11 cellular contexts compared by ENCODE assay signal in genomic region chr17:28946239-28946638, GRCh38. TPM values are rescaled to one million over a fixed set of nuclear protein-coding genes. Genes with fewer than 3 reads are reported as not detected.
A peak's percentile ranks its signal among the peaks of the same experiment; 100 is the strongest.
DNase-seq lines count a peak whose midpoint lies in the region; ATAC-seq, FAIRE-seq and TF ChIP-seq lines count a peak whose summit lies in the region.
"Had no signal": no experiment of that assay in that cellular context is flagged by ENCODE, and none has a peak within 500 bp of the region (broad histone marks: within the 10 kb centered on the region; RNA-seq: fewer than 3 reads in every experiment).

No MANE protein-coding gene starts in this region.

- H2AFZ ChIP-seq in OCI-LY1 (ENCODE audit: low read length) (no peak overlapping the region), neural progenitor cell (replicated peaks) (no peak overlapping the region)

- H3K27ac ChIP-seq in CD4-positive, alpha-beta T cell (ENCODE audit: low read depth, low read length), result no peak overlapping the region
- H3K27ac ChIP-seq in OCI-LY1 (ENCODE audit: low read depth, low read length, poor library complexity, severe bottlenecking), result no peak overlapping the region
- peak overlapping the region; percentile 3 for H3K27ac ChIP-seq in neural progenitor cell
- H3K27ac ChIP-seq in small intestine (ENCODE audit: low read depth in 1 of 2, low read length in 1 of 2), result peak overlapping the region in 1 of 2 donors; percentile 46
- H3K27ac ChIP-seq: right lobe of liver had no signal

- no peaks in the 10 kb centered on the region for H3K9me3 ChIP-seq in CD4-positive, alpha-beta T cell (ENCODE audit: control insufficient read depth, low read length)
- H3K9me3 ChIP-seq in OCI-LY1 (ENCODE audit: low read length) (no peaks in the 10 kb centered on the region), neural progenitor cell (ENCODE audit: low read depth) (no peaks in the 10 kb centered on the region), small intestine (ENCODE audit: control insufficient read depth, low read depth) (no peaks in the 10 kb centered on the region)
- H3K9me3 ChIP-seq: right lobe of liver had no signal

- POLR2A ChIA-PET in CD4-positive, alpha-beta T cell (lab: Charles Lee), result interaction anchor here (1.1 to 10.3 kb wide), 2 partner anchors 9 to 19 kb away, joined by 5 to 150 read pairs; no protein-coding TSS in a partner anchor

- H3K4me2 ChIP-seq in OCI-LY1 (ENCODE audit: low read length) (peak overlapping the region; percentile 5; the same call in 1 of the 2 replicates), neural progenitor cell (peak overlapping the region; percentile 88)

- no peak for TF ChIP-seq CTCF in CD4-positive, alpha-beta T cell (IDR thresholded peaks at IDR 0.05)
- no peak for TF ChIP-seq CTCF in OCI-LY1 (IDR thresholded peaks at IDR 0.05; ENCODE audit: low read length)
- TF ChIP-seq CTCF in choroid plexus epithelial cell (conservative IDR thresholded peaks at IDR 0.05; ENCODE audit: low read depth, low read length), result no peak
- no peak for TF ChIP-seq CTCF in neural progenitor cell (IDR thresholded peaks at IDR 0.05)

- peaks cover 75% of the 10 kb centered on the region for H3K36me3 Mint-ChIP-seq in CD4-positive, alpha-beta T cell (ENCODE audit: low read depth)
- H3K36me3 Mint-ChIP-seq in neural progenitor cell, result peaks cover 17% of the 10 kb centered on the region

- H3K4me3 Mint-ChIP-seq in CD4-positive, alpha-beta T cell, result peak overlapping the region; percentile 96
- no peak overlapping the region for H3K4me3 Mint-ChIP-seq in neural progenitor cell

- peak overlapping the region; percentile 85 for H3K27ac Mint-ChIP-seq in CD4-positive, alpha-beta T cell
- H3K27ac Mint-ChIP-seq in neural progenitor cell, result no peak overlapping the region

- no peaks in the 10 kb centered on the region for H3K9me2 ChIP-seq in OCI-LY1 (ENCODE audit: low read depth, low read length)

- H3K79me2 ChIP-seq in OCI-LY1 (ENCODE audit: insufficient read depth, low read length) (peaks cover 93% of the 10 kb centered on the region), neural progenitor cell (ENCODE audit: low read depth) (peaks cover 100% of the 10 kb centered on the region)

- H3K4me3 ChIP-seq in OCI-LY1 (ENCODE audit: low read depth, low read length, poor library complexity, severe bottlenecking) (no peak overlapping the region), choroid plexus epithelial cell (ENCODE audit: low read depth, low read length) (no peak overlapping the region), neural progenitor cell (no peak overlapping the region), small intestine (ENCODE audit: low read depth in 1 of 2, low read length in 2 of 2) (no peak overlapping the region)
- H3K4me3 ChIP-seq: right lobe of liver had no signal

- no peak for DNase-seq in CD4-positive, alpha-beta T cell
- DNase-seq in choroid plexus epithelial cell (ENCODE audit: low read depth) (peak; percentile 62), neural progenitor cell (ENCODE audit: low spot score) (no peak), activated gamma-delta T cell (lab: John Stamatoyannopoulos, UW) (no peak), NCI-H2171 treated with DMSO at 0.1 percent for 48 hours (lab: John Stamatoyannopoulos, UW) (no peak), small intestine (no peak)
- DNase-seq: right lobe of liver had no signal

- H3K9me3 Mint-ChIP-seq in CD4-positive, alpha-beta T cell, result no peaks in the 10 kb centered on the region
- H3K9me3 Mint-ChIP-seq in neural progenitor cell, result no peaks in the 10 kb centered on the region

- H3K9ac ChIP-seq in OCI-LY1 (ENCODE audit: low read length), result no peak overlapping the region; the same call in 1 of the 2 replicates
- no peak overlapping the region for H3K9ac ChIP-seq in neural progenitor cell

- H3K36me3 ChIP-seq in OCI-LY1 (ENCODE audit: insufficient read depth, low read length) (peaks cover 51% of the 10 kb centered on the region), neural progenitor cell (no peaks in the 10 kb centered on the region), small intestine (ENCODE audit: control insufficient read depth in 2 of 2, insufficient read depth in 2 of 2, low read length in 2 of 2) (peaks cover 0 to 6% of the 10 kb centered on the region in 2 donors)

- H3K4me1 ChIP-seq in OCI-LY1 (ENCODE audit: insufficient read depth, low read length, severe bottlenecking) (peaks cover 46% of the 10 kb centered on the region), neural progenitor cell (peaks cover 28% of the 10 kb centered on the region), small intestine (ENCODE audit: control insufficient read depth in 2 of 2, insufficient read depth in 1 of 2, low read depth in 1 of 2, low read length in 1 of 2) (peaks cover 4 to 8% of the 10 kb centered on the region in 2 donors)

- H3K4me1 Mint-ChIP-seq in CD4-positive, alpha-beta T cell (ENCODE audit: low read depth), result peaks cover 66% of the 10 kb centered on the region
- peaks cover 36% of the 10 kb centered on the region for H3K4me1 Mint-ChIP-seq in neural progenitor cell

- H3K27me3 Mint-ChIP-seq in CD4-positive, alpha-beta T cell, result no peaks in the 10 kb centered on the region
- no peaks in the 10 kb centered on the region for H3K27me3 Mint-ChIP-seq in neural progenitor cell (ENCODE audit: insufficient read depth, low read depth)

- intact Hi-C loops in CD4-positive, alpha-beta T cell (cut with DNase I, micrococcal nuclease), result loop anchor here in 1 of 2 experiments (5.0 kb wide), 1 partner anchor 104 kb away; the partner anchor contains the start of gene FAM222B

- H4K20me1 ChIP-seq in OCI-LY1 (ENCODE audit: insufficient read depth, low read length) (peaks cover 4% of the 10 kb centered on the region; the same call in 1 of the 2 replicates), neural progenitor cell (ENCODE audit: low read depth) (peaks cover 74% of the 10 kb centered on the region)

- H3K27me3 ChIP-seq in CD4-positive, alpha-beta T cell (ENCODE audit: control insufficient read depth, insufficient read depth, low read length), result no peaks in the 10 kb centered on the region
- H3K27me3 ChIP-seq in OCI-LY1 (ENCODE audit: insufficient read depth, low read length) (no peaks in the 10 kb centered on the region), neural progenitor cell (no peaks in the 10 kb centered on the region), small intestine (ENCODE audit: control insufficient read depth in 2 of 2, insufficient read depth in 2 of 2, low read length in 2 of 2) (no peaks in the 10 kb centered on the region)
- H3K27me3 ChIP-seq: right lobe of liver had no signal

- CTCF ChIA-PET in CD4-positive, alpha-beta T cell (lab: Charles Lee), result interaction anchor here (0.6 to 1.9 kb wide), 4 partner anchors 17 to 219 kb away, joined by 3 to 4 read pairs (median 4); partner anchors contain the start of gene DHRS13

- no peaks in the 10 kb centered on the region for H3F3A ChIP-seq in OCI-LY1 (ENCODE audit: insufficient read depth, low read length)
- peaks cover 80% of the 10 kb centered on the region for H3F3A ChIP-seq in neural progenitor cell (ENCODE audit: low read depth)

- WGBS in small intestine, 3 donors, result 60 to 69% (median 62%) methylated on average over 4 of the region's 4 CpGs

- FAIRE-seq in small intestine (lab: Jason Lieb, UNC), result no peak
- FAIRE-seq: bronchial epithelial cell had no signal

- ATAC-seq in CD4-positive, alpha-beta T cell (ENCODE audit: poor library complexity), result no peak
- ATAC-seq in GM21529 (IDR thresholded peaks at IDR 0.05; ENCODE audit: unreplicated experiment), result no peak
- ATAC-seq: right lobe of liver had no signal

RNA-seq across cellular contexts. Expression of gene PHF12, which starts 5.1 kb away (rescaled TPM):
- 100 to 1,000 TPM; 232 to 247 TPM for total RNA-seq in CD4-positive, alpha-beta T cell
- total RNA-seq in neural progenitor cell (ENCODE audit: low replicate concordance), result 49.1 and 54.3 TPM in 2 replicates
- polyA plus RNA-seq in small intestine, result 10 to 100 TPM in 2 of 3 donors, 1 to 10 TPM in 1; 6.5 to 15.2 (median 15.0) TPM

RNA-seq across cellular contexts. Expression of gene DHRS13, which starts 43.4 kb away (rescaled TPM):
- 10 to 100 TPM; 33.5 to 34.3 TPM for total RNA-seq in CD4-positive, alpha-beta T cell
- total RNA-seq in neural progenitor cell (ENCODE audit: low replicate concordance), result 25.6 and 36.0 TPM in 2 replicates
- 10 to 100 TPM in 1 of 3 donors, 1 to 10 TPM in 2; 7.3 to 11.3 (median 7.6) TPM for polyA plus RNA-seq in small intestine

RNA-seq across cellular contexts. Expression of gene FLOT2, which starts 48.7 kb away (rescaled TPM):
- total RNA-seq in CD4-positive, alpha-beta T cell, result 10 to 100 TPM; 79.7 to 85.1 TPM
- 84.0 and 131 TPM in 2 replicates for total RNA-seq in neural progenitor cell (ENCODE audit: low replicate concordance)
- 10 to 100 TPM; 19.9 to 48.7 (median 24.9) TPM for polyA plus RNA-seq in small intestine

RNA-seq across cellular contexts. Expression of gene SEZ6, which starts 59.6 kb away (rescaled TPM):
- under 1 TPM in 1 of 2 experiments, not detected in 1; 0.31 TPM for total RNA-seq in CD4-positive, alpha-beta T cell
- 1.5 and 4.9 TPM in 2 replicates for total RNA-seq in neural progenitor cell (ENCODE audit: low replicate concordance)
- polyA plus RNA-seq in small intestine, result 1 to 10 TPM in 1 of 3 donors, not detected in 2; 1.1 TPM
- total RNA-seq: bronchial epithelial cell, OCI-LY7, right lobe of liver had no signal
